ENCODE assay signal across 19 cellular contexts in the genomic region with DNA sequence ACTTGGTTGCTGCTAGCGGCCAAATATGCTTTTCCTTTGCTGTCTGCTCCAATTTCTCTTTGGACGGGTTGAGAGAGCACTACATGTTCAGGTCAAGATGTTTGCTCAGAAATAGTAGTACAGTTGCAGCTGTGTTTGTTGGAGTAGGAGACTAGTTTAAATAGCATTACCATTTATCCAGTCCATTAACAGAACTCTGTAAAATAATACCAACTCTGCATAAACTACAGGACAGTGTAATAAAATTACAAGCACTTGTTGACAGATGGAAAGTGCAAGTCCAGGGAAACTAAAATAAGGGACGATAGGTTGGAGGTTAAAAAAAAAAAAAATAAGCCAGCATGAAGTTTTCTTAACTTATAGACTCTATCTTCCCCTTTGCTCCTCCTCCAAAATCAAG.
A peak's percentile ranks its signal among the peaks of the same experiment; 100 is the strongest.
DNase-seq lines count a peak whose midpoint lies in the region; ATAC-seq and TF ChIP-seq lines count a peak whose summit lies in the region.
"Had no signal": no experiment of that assay in that cellular context is flagged by ENCODE, and none has a peak within 500 bp of the region (broad histone marks: within the 10 kb centered on the region; RNA-seq: fewer than 3 reads in every experiment).

No MANE protein-coding gene starts in this region.

- H3K36me3 ChIP-seq in RWPE2 (ENCODE audit: low read depth): no peaks in the 10 kb centered on the region
- no peaks in the 10 kb centered on the region for H3K36me3 ChIP-seq in HAP-1 (replicated peaks)
- H3K36me3 ChIP-seq: BLaER1, MG63 had no signal

- ATAC-seq in RWPE2 (ENCODE audit: low read depth): no peak
- no peak for ATAC-seq in GM21515 (IDR thresholded peaks at IDR 0.05; ENCODE audit: unreplicated experiment)
- ATAC-seq: HepG2 had no signal

- H3K9me3 Mint-ChIP-seq in nephron: no peaks in the 10 kb centered on the region

- DNase-seq in DMS53 (lab: John Stamatoyannopoulos, UW): peak; percentile 21
- DNase-seq in DMS53 treated with DMSO at 0.1 percent for 48 hours (lab: John Stamatoyannopoulos, UW; ENCODE audit: unreplicated experiment): no peak
- DNase-seq in NCI-H1092 (lab: John Stamatoyannopoulos, UW): peak; percentile 69
- no peak for DNase-seq in RWPE2 (ENCODE audit: low spot score)
- no peak for DNase-seq in HAP-1 (ENCODE audit: low spot score in 2 of 2)
- no peak for DNase-seq in NCI-H345 (lab: John Stamatoyannopoulos, UW)
- DNase-seq: CD8-positive, alpha-beta memory T cell; MG63; NCI-H1436; NCI-H2107; NCI-H446; RPMI8226; T-helper 1 cell had no signal

- H3K27me3 ChIP-seq in RWPE2 (ENCODE audit: insufficient read depth, poor library complexity, severe bottlenecking): no peaks in the 10 kb centered on the region
- no peaks in the 10 kb centered on the region for H3K27me3 ChIP-seq in HAP-1 (ENCODE audit: low read depth)
- H3K27me3 ChIP-seq: BLaER1, MG63 had no signal

- H3K4me3 Mint-ChIP-seq in nephron: peak overlapping the region in 1 of 3 experiments; percentile 44
- H3K4me3 Mint-ChIP-seq: CD8-positive, alpha-beta memory T cell had no signal

- H3K4me1 ChIP-seq in RWPE2 (ENCODE audit: insufficient read depth, poor library complexity, severe bottlenecking) (peaks cover 16% of the 10 kb centered on the region), HAP-1 (peaks cover 13% of the 10 kb centered on the region)
- H3K4me1 ChIP-seq: BLaER1 had no signal

- peaks cover 56% of the 10 kb centered on the region for H3K4me1 Mint-ChIP-seq in nephron
- H3K4me1 Mint-ChIP-seq: CD8-positive, alpha-beta memory T cell had no signal

- H3K27ac Mint-ChIP-seq in nephron: peak overlapping the region; percentile 22 to 84 (median 49)
- H3K27ac Mint-ChIP-seq: CD8-positive, alpha-beta memory T cell had no signal

- H3K4me3 ChIP-seq in RWPE2 (ENCODE audit: severe bottlenecking) (no peak overlapping the region), HAP-1 (no peak overlapping the region)
- H3K4me3 ChIP-seq: BLaER1, MG63 had no signal

- peak overlapping the region; percentile 14 for H3K27ac ChIP-seq in RWPE2 (ENCODE audit: poor library complexity, severe bottlenecking)
- H3K27ac ChIP-seq: 22Rv1, BLaER1, KMS-11 had no signal

- in situ Hi-C loops in HAP-1 (cut with MboI; ENCODE audit: low sequenced_read_pairs): no loop called here

- H3K9me3 ChIP-seq in RWPE2 (ENCODE audit: severe bottlenecking) (no peaks in the 10 kb centered on the region), HAP-1 (no peaks in the 10 kb centered on the region)
- H3K9me3 ChIP-seq: BLaER1, MG63 had no signal

- peaks cover 26% of the 10 kb centered on the region for H3K36me3 Mint-ChIP-seq in nephron (ENCODE audit: low read depth)
- H3K36me3 Mint-ChIP-seq: CD8-positive, alpha-beta memory T cell had no signal

- no peak for TF ChIP-seq CTCF in RWPE2 (IDR thresholded peaks at IDR 0.05; ENCODE audit: poor library complexity, severe bottlenecking)
- TF ChIP-seq CTCF in nephron (IDR thresholded peaks at IDR 0.05; ENCODE audit: unreplicated experiment in 3 of 3): no peak

- no peaks in the 10 kb centered on the region for H3K27me3 Mint-ChIP-seq in nephron (ENCODE audit: low read depth)
- H3K27me3 Mint-ChIP-seq: CD8-positive, alpha-beta memory T cell had no signal

Comparison
In these comparisons a context has a peak if more than half of its experiments do, and no peak if none do; other contexts are left out.
1. DNase-seq: peak in DMS53 (single experiment) and NCI-H1092 (single experiment); none in DMS53 treated with DMSO at 0.1 percent for 48 hours (single experiment), RWPE2 (single experiment), HAP-1 (0 of 2) and NCI-H345 (single experiment).